In the genomic region with DNA sequence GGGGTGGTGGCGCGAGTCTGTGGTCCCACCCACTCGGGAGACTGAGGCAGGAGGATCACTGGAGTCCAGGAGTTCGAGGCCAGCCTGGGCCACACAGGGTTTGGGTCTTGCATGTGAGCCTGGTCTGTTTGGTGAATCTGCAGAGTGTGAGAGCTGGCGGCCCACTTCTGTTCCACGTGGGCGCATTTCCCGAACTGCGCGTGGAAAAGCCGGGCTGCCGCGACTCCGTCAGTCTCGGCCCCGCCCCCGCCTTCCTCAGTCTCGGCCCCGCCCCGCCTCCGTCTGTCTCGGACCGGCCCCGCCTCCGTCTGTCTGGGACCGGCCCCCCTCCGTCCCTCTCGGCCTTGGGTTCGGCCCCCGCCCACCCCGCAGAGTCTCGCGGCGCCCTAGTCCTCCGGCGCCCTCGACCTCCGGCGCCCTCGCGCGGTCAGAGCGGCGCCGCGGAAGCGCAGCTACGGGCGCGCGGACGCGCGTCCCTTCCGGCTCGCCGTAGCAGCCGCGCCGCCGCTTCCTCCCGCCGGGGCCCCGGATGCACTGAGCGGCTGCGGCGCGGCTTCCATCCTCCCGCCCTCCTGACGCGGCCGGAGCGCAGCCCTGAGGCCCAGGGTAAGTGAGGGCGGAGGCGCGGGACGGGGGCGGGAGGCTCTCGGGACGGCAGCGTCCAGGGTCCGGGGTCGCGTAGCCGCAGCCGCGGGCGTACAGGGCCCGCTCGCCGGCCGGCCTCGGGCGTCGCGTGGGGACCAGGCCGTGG, we compare ENCODE assay signal across 1 cellular context.
A peak's percentile ranks its signal among the peaks of the same experiment; 100 is the strongest.
TF ChIP-seq lines count a peak whose summit lies in the region.

Gene EP400, plus strand, starts transcription at position 512 of the 751 bp plus-strand sequence. CDS start 10,678 bp downstream, outside the sequence.

TF ChIP-seq in IMR-90, 13 proteins besides CTCF, POLR2A, EP300 and RAD21 (continued from another document):
- TF ChIP-seq CEBPB (IDR thresholded peaks at IDR 0.05; ENCODE audit: low read depth, low read length) (no peak), MAZ (IDR thresholded peaks at IDR 0.05; ENCODE audit: borderline replicate concordance, low read depth, low read length) (peak; percentile 89), MAFK (IDR thresholded peaks at IDR 0.05; ENCODE audit: low read depth, low read length) (no peak), SMC3 (IDR thresholded peaks at IDR 0.05; ENCODE audit: low read depth, low read length) (peak; percentile 46)
